Comparison of ENCODE assay signal across 8 cellular contexts in the genomic region with DNA sequence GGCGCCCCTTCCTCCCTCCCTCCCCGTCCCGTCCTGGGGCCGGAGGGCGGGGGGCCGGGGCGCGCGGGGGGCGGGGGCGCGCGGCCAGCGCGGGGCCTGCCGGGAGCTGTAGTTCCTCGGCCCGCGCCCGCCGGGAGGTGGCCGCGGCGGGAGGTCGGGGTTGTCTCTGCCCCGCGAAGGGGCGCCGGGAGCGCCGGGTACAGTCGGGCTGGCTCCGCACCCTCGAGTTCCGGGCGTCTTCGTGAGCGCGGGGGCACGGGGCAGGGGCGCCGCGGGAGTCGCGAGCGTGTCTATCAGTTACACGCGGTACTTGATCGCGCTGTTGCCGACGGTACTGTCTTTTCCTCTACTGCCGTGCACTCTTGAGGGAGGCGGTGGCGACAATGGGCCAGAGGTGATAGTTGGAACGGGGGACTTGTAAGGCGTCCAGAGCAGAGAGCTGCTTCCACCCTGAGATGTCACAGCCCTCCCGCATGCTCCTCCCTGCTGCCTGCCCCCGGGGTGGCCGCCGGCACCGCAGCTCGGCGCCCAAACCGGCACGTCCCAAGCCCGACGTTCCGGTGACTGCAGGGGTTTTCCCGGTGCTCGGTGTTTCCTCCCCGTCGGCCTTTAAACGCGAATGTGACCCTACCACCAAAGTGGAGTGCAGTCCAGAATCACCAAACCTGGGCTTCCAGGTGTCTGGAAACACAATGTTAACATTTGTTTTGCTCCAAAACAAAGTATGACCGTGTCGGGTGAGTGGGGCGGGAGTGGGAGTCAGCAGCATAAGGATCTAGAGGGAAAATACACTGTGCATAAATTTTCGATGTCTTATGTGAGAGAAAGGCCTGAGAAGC. TPM values are rescaled to one million over a fixed set of nuclear protein-coding genes. Genes with fewer than 3 reads are reported as not detected.
DNase-seq lines count a peak whose midpoint lies in the region; ATAC-seq and TF ChIP-seq lines count a peak whose summit lies in the region.

A gene (minus strand): TSS at position 48 of the 839 bp plus-strand sequence. CDS start 8,309 bp downstream, outside the sequence.

- no peaks in the 10 kb centered on the region for H3K27me3 Mint-ChIP-seq in chondrocyte (ENCODE audit: low read depth)

- DNase-seq in NCI-H187 (lab: John Stamatoyannopoulos, UW), result peak; percentile 40 to 72
- no peak for DNase-seq in NCI-H187 treated with DMSO at 0.1 percent for 48 hours (lab: John Stamatoyannopoulos, UW)
- peak; percentile 40 for DNase-seq in NCI-H1048 (lab: John Stamatoyannopoulos, UW)
- DNase-seq in activated CD4-positive, CD25-positive, alpha-beta regulatory T cell treated with anti-CD3 and anti-CD28 coated beads, Interleukin-2, amount 50 U/mL, for 16 hours (ENCODE audit: low read depth, low spot score), result peak; percentile 25
- peak; percentile 89 for DNase-seq in chondrocyte (ENCODE audit: low spot score)
- peak; percentile 57 for DNase-seq in kidney glomerular epithelial cell (lab: John Stamatoyannopoulos, UW)
- DNase-seq in stimulated activated CD4-positive, alpha-beta T cell treated with anti-CD3 and anti-CD28 coated beads, Interleukin-1b, Interleukin-23, amount 100 ng/mL, for 4 hours (ENCODE audit: low read depth in 2 of 2), result peak; percentile 50 to 63

- peak; percentile 77 for ATAC-seq in HG02610 (IDR thresholded peaks at IDR 0.05; ENCODE audit: unreplicated experiment)

- peak within 1 kb of the TSS; percentile 98 for H3K27ac Mint-ChIP-seq in chondrocyte (ENCODE audit: unreplicated experiment)

- no peaks in the 10 kb centered on the region for H3K9me3 Mint-ChIP-seq in chondrocyte (ENCODE audit: low read depth)

- no peaks in the 10 kb centered on the region for H3K36me3 Mint-ChIP-seq in chondrocyte (ENCODE audit: low read depth)

- peaks cover 48% of the 10 kb centered on the region for H3K4me1 Mint-ChIP-seq in chondrocyte (ENCODE audit: low read depth)

- TF ChIP-seq CTCF in chondrocyte (IDR thresholded peaks at IDR 0.05), result no peak

- H3K4me3 Mint-ChIP-seq in chondrocyte (ENCODE audit: unreplicated experiment), result peak within 1 kb of the TSS; percentile 88

RNA-seq across cellular contexts. Expression of the gene that starts here (rescaled TPM):
- total RNA-seq in chondrocyte, result 40.2 to 45.4 TPM (median 43.8 TPM) in 3 replicates
